1 cellular context compared by ENCODE assay signal in the genomic region with DNA sequence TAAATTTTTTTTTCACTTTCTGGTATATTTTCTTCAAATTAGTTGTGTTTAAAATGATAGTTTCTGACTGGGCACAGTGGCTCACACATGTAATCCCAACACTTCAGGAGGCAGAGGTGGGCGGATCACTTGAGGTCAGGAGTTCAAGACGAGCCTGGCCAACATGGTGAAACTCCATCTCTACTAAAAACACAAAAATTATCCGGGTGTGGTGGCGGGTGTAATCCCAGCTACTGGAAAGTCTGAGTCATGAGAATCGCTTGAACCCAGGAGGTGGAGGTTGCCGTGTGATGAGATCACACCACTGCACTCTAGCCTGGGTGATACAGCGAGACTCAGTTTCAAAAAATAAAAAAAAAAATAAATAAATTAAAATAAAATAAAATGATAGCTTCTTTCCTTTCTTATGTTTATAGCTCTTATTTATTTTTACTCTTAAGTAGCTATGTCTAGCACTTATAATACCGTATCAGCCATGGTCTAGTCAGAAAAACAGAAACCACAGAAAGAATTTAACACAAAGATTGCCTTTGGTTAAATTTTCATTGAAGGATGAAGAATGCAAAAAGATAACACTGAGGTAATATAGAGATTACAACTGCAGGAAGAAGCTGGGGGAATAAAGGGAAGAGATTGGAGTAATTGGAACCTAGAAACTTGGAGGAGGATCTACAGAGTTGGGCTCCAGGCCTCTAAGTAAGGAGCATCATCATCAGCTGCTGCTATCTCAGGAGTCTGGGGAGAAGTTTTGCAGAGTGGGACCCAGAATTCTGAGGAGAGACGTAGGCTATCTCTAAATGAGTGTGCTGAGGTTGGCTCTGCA.
TF ChIP-seq lines count a peak whose summit lies in the region.

No MANE protein-coding gene starts in this region.

TF ChIP-seq in GM23338, 12 proteins besides CTCF, POLR2A, EP300 and RAD21 (continued from another document):
- TF ChIP-seq, protein P1, sequence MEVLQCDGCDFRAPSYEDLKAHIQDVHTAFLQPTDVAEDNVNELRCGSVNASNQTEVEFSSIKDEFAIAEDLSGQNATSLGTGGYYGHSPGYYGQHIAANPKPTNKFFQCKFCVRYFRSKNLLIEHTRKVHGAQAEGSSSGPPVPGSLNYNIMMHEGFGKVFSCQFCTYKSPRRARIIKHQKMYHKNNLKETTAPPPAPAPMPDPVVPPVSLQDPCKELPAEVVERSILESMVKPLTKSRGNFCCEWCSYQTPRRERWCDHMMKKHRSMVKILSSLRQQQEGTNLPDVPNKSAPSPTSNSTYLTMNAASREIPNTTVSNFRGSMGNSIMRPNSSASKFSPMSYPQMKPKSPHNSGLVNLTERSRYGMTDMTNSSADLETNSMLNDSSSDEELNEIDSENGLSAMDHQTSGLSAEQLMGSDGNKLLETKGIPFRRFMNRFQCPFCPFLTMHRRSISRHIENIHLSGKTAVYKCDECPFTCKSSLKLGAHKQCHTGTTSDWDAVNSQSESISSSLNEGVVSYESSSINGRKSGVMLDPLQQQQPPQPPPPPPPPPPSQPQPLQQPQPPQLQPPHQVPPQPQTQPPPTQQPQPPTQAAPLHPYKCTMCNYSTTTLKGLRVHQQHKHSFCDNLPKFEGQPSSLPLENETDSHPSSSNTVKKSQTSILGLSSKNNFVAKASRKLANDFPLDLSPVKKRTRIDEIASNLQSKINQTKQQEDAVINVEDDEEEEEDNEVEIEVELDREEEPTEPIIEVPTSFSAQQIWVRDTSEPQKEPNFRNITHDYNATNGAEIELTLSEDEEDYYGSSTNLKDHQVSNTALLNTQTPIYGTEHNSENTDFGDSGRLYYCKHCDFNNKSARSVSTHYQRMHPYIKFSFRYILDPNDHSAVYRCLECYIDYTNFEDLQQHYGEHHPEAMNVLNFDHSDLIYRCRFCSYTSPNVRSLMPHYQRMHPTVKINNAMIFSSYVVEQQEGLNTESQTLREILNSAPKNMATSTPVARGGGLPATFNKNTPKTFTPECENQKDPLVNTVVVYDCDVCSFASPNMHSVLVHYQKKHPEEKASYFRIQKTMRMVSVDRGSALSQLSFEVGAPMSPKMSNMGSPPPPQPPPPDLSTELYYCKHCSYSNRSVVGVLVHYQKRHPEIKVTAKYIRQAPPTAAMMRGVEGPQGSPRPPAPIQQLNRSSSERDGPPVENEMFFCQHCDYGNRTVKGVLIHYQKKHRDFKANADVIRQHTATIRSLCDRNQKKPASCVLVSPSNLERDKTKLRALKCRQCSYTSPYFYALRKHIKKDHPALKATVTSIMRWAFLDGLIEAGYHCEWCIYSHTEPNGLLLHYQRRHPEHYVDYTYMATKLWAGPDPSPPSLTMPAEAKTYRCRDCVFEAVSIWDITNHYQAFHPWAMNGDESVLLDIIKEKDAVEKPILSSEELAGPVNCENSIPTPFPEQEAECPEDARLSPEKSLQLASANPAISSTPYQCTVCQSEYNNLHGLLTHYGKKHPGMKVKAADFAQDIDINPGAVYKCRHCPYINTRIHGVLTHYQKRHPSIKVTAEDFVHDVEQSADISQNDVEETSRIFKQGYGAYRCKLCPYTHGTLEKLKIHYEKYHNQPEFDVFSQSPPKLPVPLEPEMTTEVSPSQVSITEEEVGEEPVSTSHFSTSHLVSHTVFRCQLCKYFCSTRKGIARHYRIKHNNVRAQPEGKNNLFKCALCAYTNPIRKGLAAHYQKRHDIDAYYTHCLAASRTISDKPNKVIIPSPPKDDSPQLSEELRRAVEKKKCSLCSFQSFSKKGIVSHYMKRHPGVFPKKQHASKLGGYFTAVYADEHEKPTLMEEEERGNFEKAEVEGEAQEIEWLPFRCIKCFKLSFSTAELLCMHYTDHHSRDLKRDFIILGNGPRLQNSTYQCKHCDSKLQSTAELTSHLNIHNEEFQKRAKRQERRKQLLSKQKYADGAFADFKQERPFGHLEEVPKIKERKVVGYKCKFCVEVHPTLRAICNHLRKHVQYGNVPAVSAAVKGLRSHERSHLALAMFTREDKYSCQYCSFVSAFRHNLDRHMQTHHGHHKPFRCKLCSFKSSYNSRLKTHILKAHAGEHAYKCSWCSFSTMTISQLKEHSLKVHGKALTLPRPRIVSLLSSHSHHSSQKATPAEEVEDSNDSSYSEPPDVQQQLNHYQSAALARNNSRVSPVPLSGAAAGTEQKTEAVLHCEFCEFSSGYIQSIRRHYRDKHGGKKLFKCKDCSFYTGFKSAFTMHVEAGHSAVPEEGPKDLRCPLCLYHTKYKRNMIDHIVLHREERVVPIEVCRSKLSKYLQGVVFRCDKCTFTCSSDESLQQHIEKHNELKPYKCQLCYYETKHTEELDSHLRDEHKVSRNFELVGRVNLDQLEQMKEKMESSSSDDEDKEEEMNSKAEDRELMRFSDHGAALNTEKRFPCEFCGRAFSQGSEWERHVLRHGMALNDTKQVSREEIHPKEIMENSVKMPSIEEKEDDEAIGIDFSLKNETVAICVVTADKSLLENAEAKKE (CRISPR knock-in tag; IDR thresholded peaks at IDR 0.05) = no peak
